Comparison of ENCODE assay signal across 29 cellular contexts in genomic region chr16:10805362-10805761, GRCh38. TPM values are rescaled to one million over a fixed set of nuclear protein-coding genes. Genes with fewer than 3 reads are reported as not detected.
"Had no signal": no experiment of that assay in that cellular context is flagged by ENCODE, and none has a peak within 500 bp of the region (broad histone marks: within the 10 kb centered on the region; RNA-seq: fewer than 3 reads in every experiment).

No MANE protein-coding gene starts in this region.

- H3K36me3 ChIP-seq: adrenal gland, brain microvascular endothelial cell, heart left ventricle, ovary, right lobe of liver, thoracic aorta had no signal

- H3K4me3 Mint-ChIP-seq: activated naive CD8-positive, alpha-beta T cell; activated T-cell treated with anti-CD3 and anti-CD28 coated beads, Interleukin-2, amount 50 U/mL, for 72 hours; immature natural killer cell; mesothelial cell of epicardium; naive thymus-derived CD4-positive, alpha-beta T cell; T-helper 2 cell treated with Interferon-gamma antibody and Interleukin-4, amounts not matched to agents 5 μg/mL and 100 μg/mL, for 36 hours had no signal

- DNase-seq: activated CD4-positive, alpha-beta T cell treated with anti-CD3 and anti-CD28 coated beads for 4 hours; activated CD4-positive, alpha-beta T cell treated with anti-CD3 and anti-CD28 coated beads, Interleukin-2, amount 50 U/mL, for 4 hours; activated effector memory CD4-positive, alpha-beta T cell treated with Interleukin-2 at 50 U/mL for 16 hours; activated naive CD4-positive, alpha-beta T cell treated with Interleukin-2 at 50 U/mL for 16 hours; activated T-cell treated with anti-CD3 and anti-CD28 coated beads for 4 hours; activated T-cell treated with anti-CD3 and anti-CD28 coated beads, Interleukin-2, amount 50 U/mL, for 72 hours; adrenal gland; brain microvascular endothelial cell; heart left ventricle; hypothalamus; immature natural killer cell; kidney; left colon; naive thymus-derived CD4-positive, alpha-beta T cell; ovary; right lobe of liver; stimulated activated CD4-positive, alpha-beta T cell treated with anti-CD3 and anti-CD28 coated beads, Interleukin-4, amount 100 ng/mL, for 4 hours; stimulated activated CD8-positive, alpha-beta memory T cell treated with anti-CD3 and anti-CD28 coated beads, Interleukin-4, amount 100 ng/mL, for 48 hours; stimulated activated naive CD4-positive, alpha-beta T cell; trophoblast cell had no signal

- H3K27me3 Mint-ChIP-seq: progenitor cell of endocrine pancreas had no signal

- H3K27ac Mint-ChIP-seq: activated naive CD8-positive, alpha-beta T cell; activated T-cell treated with anti-CD3 and anti-CD28 coated beads, Interleukin-2, amount 50 U/mL, for 72 hours; immature natural killer cell; mesothelial cell of epicardium; naive thymus-derived CD4-positive, alpha-beta T cell; progenitor cell of endocrine pancreas; T-helper 2 cell treated with Interferon-gamma antibody and Interleukin-4, amounts not matched to agents 5 μg/mL and 100 μg/mL, for 36 hours had no signal

- H3K4me1 Mint-ChIP-seq: immature natural killer cell had no signal

- H3K27ac ChIP-seq: adrenal gland, brain microvascular endothelial cell, coronary artery, heart left ventricle, ovary, right lobe of liver, thoracic aorta had no signal

- H3K27me3 ChIP-seq: adrenal gland, brain microvascular endothelial cell, heart left ventricle, ovary, right lobe of liver had no signal

- H3K4me3 ChIP-seq: adrenal gland, coronary artery, heart left ventricle, ovary, right lobe of liver, thoracic aorta had no signal

- ATAC-seq: activated T-cell treated with anti-CD3 and anti-CD28 coated beads, Interleukin-2, amount 50 U/mL, for 72 hours; heart left ventricle; left colon; naive thymus-derived CD4-positive, alpha-beta T cell; right lobe of liver had no signal

- H3K9me3 Mint-ChIP-seq: immature natural killer cell; T-helper 2 cell treated with Interferon-gamma antibody and Interleukin-4, amounts not matched to agents 5 μg/mL and 100 μg/mL, for 36 hours had no signal

- H3K4me1 ChIP-seq: adrenal gland, right lobe of liver had no signal

- H3K36me3 Mint-ChIP-seq: activated naive CD8-positive, alpha-beta T cell; immature natural killer cell; naive thymus-derived CD4-positive, alpha-beta T cell had no signal

- H3K9me3 ChIP-seq: adrenal gland, heart left ventricle, ovary, right lobe of liver, thoracic aorta had no signal

RNA-seq across cellular contexts. Expression of gene TVP23A, which starts 13.2 kb away (rescaled TPM):
- total RNA-seq: endothelial cell of umbilical vein, fibroblast of villous mesenchyme had no signal
- polyA plus RNA-seq: endothelial cell of umbilical vein, fibroblast of lung had no signal
